In the genomic region with DNA sequence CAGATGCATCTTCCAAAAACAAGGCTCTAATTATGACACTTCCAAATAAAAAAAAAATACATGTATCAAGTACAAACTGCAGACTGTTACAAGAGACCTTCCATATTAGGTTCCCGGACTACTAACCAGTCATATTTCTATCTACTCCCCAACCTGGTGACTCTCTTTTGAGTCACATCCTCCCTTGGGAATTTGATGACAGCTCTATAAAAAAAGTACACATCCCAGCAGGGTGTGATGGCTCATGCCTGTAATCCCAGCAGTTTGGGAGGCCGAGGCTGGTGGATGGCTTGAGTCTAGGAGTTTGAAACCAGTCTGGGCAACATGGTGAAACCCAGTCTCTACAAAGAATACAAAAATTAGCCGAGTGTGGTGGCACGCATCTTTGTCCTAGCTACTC, we compare ENCODE assay signal across 13 cellular contexts.
DNase-seq lines count a peak whose midpoint lies in the region; ATAC-seq, FAIRE-seq and TF ChIP-seq lines count a peak whose summit lies in the region.
"Had no signal": no experiment of that assay in that cellular context is flagged by ENCODE, and none has a peak within 500 bp of the region (broad histone marks: within the 10 kb centered on the region; RNA-seq: fewer than 3 reads in every experiment).

No MANE protein-coding gene starts in this region.

- no peak for FAIRE-seq in urothelium cell line (lab: Jason Lieb, UNC)

- DNase-seq in fibroblast of peridontal ligament (ENCODE audit: extremely low read depth): peak; percentile 30
- peak; percentile 17 for DNase-seq in urothelium cell line (ENCODE audit: low spot score)
- DNase-seq in stimulated activated CD4-positive, alpha-beta T cell treated with anti-CD3 and anti-CD28 coated beads, Interleukin-12 subunit alpha, Interleukin-12 subunit beta, amount 100 ng/mL, for 4 hours: no peak
- DNase-seq: GOT3, hippocampal formation, NCI-H2081, T-helper 9 cell had no signal

- POLR2A ChIA-PET in HEK293 (lab: Yijun Ruan, JAX): no interaction called here

- no peaks in the 10 kb centered on the region for H3K4me1 ChIP-seq in HEK293 (ENCODE audit: control insufficient read depth, insufficient read depth, low read length)
- H3K4me1 ChIP-seq: prostate gland had no signal

- CTCF ChIA-PET in HEK293 (lab: Yijun Ruan, JAX): interaction anchor here (0.7 kb wide), 1 partner anchor 1390 kb away, joined by 3 read pairs; no protein-coding TSS in a partner anchor

- H3K27ac ChIP-seq in HEK293 (ENCODE audit: extremely low read depth, low read depth, low read length): no peak overlapping the region
- H3K27ac ChIP-seq: prostate gland had no signal

- H3K9me3 ChIP-seq in HEK293 (ENCODE audit: control insufficient read depth, insufficient read depth, low read depth, low read length): no peaks in the 10 kb centered on the region
- H3K9me3 ChIP-seq: prostate gland had no signal

- peaks cover 0 to 8% of the 10 kb centered on the region in 2 experiments for H3K36me3 ChIP-seq in HEK293 (ENCODE audit: control insufficient read depth in 2 of 2, insufficient read depth in 1 of 2, low read length in 2 of 2)
- H3K36me3 ChIP-seq: prostate gland had no signal

- H3K4me3 ChIP-seq in HEK293 (ENCODE audit: low read depth, low read length): no peak overlapping the region
- H3K4me3 ChIP-seq: prostate gland had no signal

- ATAC-seq in SK-N-SH treated with all-trans-retinoic acid at 6 μM for 48 hours: peak; percentile 84
- ATAC-seq in GM19324 (IDR thresholded peaks at IDR 0.05; ENCODE audit: low FRiP score, unreplicated experiment): no peak
- ATAC-seq in GM19455 (IDR thresholded peaks at IDR 0.05; ENCODE audit: unreplicated experiment): no peak
- ATAC-seq: activated naive CD4-positive, alpha-beta T cell treated with anti-CD3 and anti-CD28 coated beads, Interleukin-2, amount 50 U/mL, for 72 hours had no signal

- no peak for TF ChIP-seq CTCF in HEK293 (tag by site-specific recombination; IDR thresholded peaks at IDR 0.05)

TF ChIP-seq in HEK293, 187 proteins besides CTCF, POLR2A, EP300 and RAD21:
- no peak for TF ChIP-seq ZBTB48 (tag by site-specific recombination; IDR thresholded peaks at IDR 0.05)
- TF ChIP-seq HIC1 (tag by site-specific recombination; IDR thresholded peaks at IDR 0.05): peak; percentile 50; the same call in 1 of the 2 replicates
- TF ChIP-seq, protein P1, sequence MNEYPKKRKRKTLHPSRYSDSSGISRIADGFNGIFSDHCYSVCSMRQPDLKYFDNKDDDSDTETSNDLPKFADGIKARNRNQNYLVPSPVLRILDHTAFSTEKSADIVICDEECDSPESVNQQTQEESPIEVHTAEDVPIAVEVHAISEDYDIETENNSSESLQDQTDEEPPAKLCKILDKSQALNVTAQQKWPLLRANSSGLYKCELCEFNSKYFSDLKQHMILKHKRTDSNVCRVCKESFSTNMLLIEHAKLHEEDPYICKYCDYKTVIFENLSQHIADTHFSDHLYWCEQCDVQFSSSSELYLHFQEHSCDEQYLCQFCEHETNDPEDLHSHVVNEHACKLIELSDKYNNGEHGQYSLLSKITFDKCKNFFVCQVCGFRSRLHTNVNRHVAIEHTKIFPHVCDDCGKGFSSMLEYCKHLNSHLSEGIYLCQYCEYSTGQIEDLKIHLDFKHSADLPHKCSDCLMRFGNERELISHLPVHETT (tag by site-specific recombination; IDR thresholded peaks at IDR 0.05): peak; percentile 43; the same call in 1 of the 2 replicates
- TF ChIP-seq ZIC2 (tag by site-specific recombination; IDR thresholded peaks at IDR 0.05): 0 out of 2 replicates have a peak, but pooled peaks have one; percentile 10

TF ChIP-seq in SK-N-SH treated with all-trans-retinoic acid at 6 μM for 48 hours, 23 proteins besides CTCF, POLR2A, EP300 and RAD21 (continues in another document):
- TF ChIP-seq POU6F1 (CRISPR knock-in tag; IDR thresholded peaks at IDR 0.05; ENCODE audit: borderline replicate concordance, low read depth) (no peak), TOX (CRISPR knock-in tag; IDR thresholded peaks at IDR 0.05; ENCODE audit: borderline replicate concordance) (no peak), CSRNP3 (CRISPR knock-in tag; IDR thresholded peaks at IDR 0.05) (no peak), CREB5 (CRISPR knock-in tag; IDR thresholded peaks at IDR 0.05; ENCODE audit: low read depth) (no peak), PPARA (CRISPR knock-in tag; IDR thresholded peaks at IDR 0.05; ENCODE audit: borderline replicate concordance) (no peak), ZC3H10 (CRISPR knock-in tag; IDR thresholded peaks at IDR 0.05) (no peak), ESRRG (CRISPR knock-in tag; IDR thresholded peaks at IDR 0.05) (no peak), ZNF8 (CRISPR knock-in tag; IDR thresholded peaks at IDR 0.05) (no peak), BACH2 (CRISPR knock-in tag; IDR thresholded peaks at IDR 0.05; ENCODE audit: borderline replicate concordance) (no peak), ISL1 (CRISPR knock-in tag; IDR thresholded peaks at IDR 0.05) (no peak), OSR1 (CRISPR knock-in tag; IDR thresholded peaks at IDR 0.05) (no peak), ARNTL (CRISPR knock-in tag; IDR thresholded peaks at IDR 0.05; ENCODE audit: borderline replicate concordance, low read depth) (no peak), SNAI2 (CRISPR knock-in tag; IDR thresholded peaks at IDR 0.05) (no peak), CSDC2 (CRISPR knock-in tag; IDR thresholded peaks at IDR 0.05) (no peak)
- TF ChIP-seq, protein P2, sequence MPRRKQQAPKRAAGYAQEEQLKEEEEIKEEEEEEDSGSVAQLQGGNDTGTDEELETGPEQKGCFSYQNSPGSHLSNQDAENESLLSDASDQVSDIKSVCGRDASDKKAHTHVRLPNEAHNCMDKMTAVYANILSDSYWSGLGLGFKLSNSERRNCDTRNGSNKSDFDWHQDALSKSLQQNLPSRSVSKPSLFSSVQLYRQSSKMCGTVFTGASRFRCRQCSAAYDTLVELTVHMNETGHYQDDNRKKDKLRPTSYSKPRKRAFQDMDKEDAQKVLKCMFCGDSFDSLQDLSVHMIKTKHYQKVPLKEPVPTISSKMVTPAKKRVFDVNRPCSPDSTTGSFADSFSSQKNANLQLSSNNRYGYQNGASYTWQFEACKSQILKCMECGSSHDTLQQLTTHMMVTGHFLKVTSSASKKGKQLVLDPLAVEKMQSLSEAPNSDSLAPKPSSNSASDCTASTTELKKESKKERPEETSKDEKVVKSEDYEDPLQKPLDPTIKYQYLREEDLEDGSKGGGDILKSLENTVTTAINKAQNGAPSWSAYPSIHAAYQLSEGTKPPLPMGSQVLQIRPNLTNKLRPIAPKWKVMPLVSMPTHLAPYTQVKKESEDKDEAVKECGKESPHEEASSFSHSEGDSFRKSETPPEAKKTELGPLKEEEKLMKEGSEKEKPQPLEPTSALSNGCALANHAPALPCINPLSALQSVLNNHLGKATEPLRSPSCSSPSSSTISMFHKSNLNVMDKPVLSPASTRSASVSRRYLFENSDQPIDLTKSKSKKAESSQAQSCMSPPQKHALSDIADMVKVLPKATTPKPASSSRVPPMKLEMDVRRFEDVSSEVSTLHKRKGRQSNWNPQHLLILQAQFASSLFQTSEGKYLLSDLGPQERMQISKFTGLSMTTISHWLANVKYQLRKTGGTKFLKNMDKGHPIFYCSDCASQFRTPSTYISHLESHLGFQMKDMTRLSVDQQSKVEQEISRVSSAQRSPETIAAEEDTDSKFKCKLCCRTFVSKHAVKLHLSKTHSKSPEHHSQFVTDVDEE (CRISPR knock-in tag; IDR thresholded peaks at IDR 0.05): no peak
